ENCODE assay signal across 9 cellular contexts in genomic region chr19:5341448-5341820, GRCh38. TPM values are rescaled to one million over a fixed set of nuclear protein-coding genes. Genes with fewer than 3 reads are reported as not detected.
DNase-seq lines count a peak whose midpoint lies in the region; TF ChIP-seq lines count a peak whose summit lies in the region.
"Had no signal": no experiment of that assay in that cellular context is flagged by ENCODE, and none has a peak within 500 bp of the region (broad histone marks: within the 10 kb centered on the region; RNA-seq: fewer than 3 reads in every experiment).

No MANE protein-coding gene starts in this region.

- peaks cover 36% of the 10 kb centered on the region for H3K79me2 ChIP-seq in neural progenitor cell (ENCODE audit: low read depth)

- peaks cover 34% of the 10 kb centered on the region for H4K20me1 ChIP-seq in neural progenitor cell (ENCODE audit: low read depth)

- no peak for DNase-seq in activated CD4-positive, alpha-beta T cell treated with anti-CD3 and anti-CD28 coated beads, Interleukin-2, amount 10 ng/mL, durations not matched to agents 7 days and 5 days
- DNase-seq in activated CD4-positive, alpha-beta T cell treated with anti-CD3 and anti-CD28 coated beads, Interleukin-2, amount 50 U/mL, for 1 hour: no peak
- DNase-seq in H7: peak; percentile 21
- DNase-seq in neural progenitor cell (ENCODE audit: low spot score): peak; percentile 8
- no peak for DNase-seq in Peyer's patch
- no peak for DNase-seq in NCI-H510A (lab: John Stamatoyannopoulos, UW)
- no peak for DNase-seq in BE2C

- peak overlapping the region; percentile 48 for H3K4me3 Mint-ChIP-seq in activated CD4-positive, alpha-beta T cell treated with anti-CD3 and anti-CD28 coated beads, Interleukin-2, amount 10 ng/mL, durations not matched to agents 7 days and 5 days
- H3K4me3 Mint-ChIP-seq in brain (peak overlapping the region; percentile 60 to 76 (median 70)), neural progenitor cell (peak overlapping the region; percentile 74)

- no peak for TF ChIP-seq POLR2A in Peyer's patch (IDR thresholded peaks at IDR 0.05)

- POLR2A ChIA-PET in activated CD4-positive, alpha-beta T cell treated with anti-CD3 and anti-CD28 coated beads, Interleukin-2, amount 10 ng/mL, durations not matched to agents 7 days and 5 days (lab: Charles Lee): no interaction called here

- TF ChIP-seq CTCF in brain (conservative IDR thresholded peaks at IDR 0.05) (no peak), neural progenitor cell (IDR thresholded peaks at IDR 0.05) (no peak), Peyer's patch (IDR thresholded peaks at IDR 0.05) (no peak), BE2C (IDR thresholded peaks at IDR 0.05; ENCODE audit: low read depth, low read length) (no peak)

- H3K27ac ChIP-seq in neural progenitor cell (no peak overlapping the region), Peyer's patch (no peak overlapping the region)
- H3K27ac ChIP-seq: lower lobe of right lung had no signal

- H3K9ac ChIP-seq in neural progenitor cell: no peak overlapping the region

- peaks cover 42% of the 10 kb centered on the region for H3F3A ChIP-seq in neural progenitor cell (ENCODE audit: low read depth)

- H2AFZ ChIP-seq in neural progenitor cell (replicated peaks): no peak overlapping the region

- peaks cover 21% of the 10 kb centered on the region for H3K4me1 ChIP-seq in neural progenitor cell
- H3K4me1 ChIP-seq in Peyer's patch: peaks cover 0 to 15% (median 10%) of the 10 kb centered on the region in 4 donors
- H3K4me1 ChIP-seq in BE2C: peaks cover 3% of the 10 kb centered on the region; the same call in 1 of the 2 replicates

- H3K36me3 ChIP-seq in H7 (replicated peaks; ENCODE audit: control insufficient read depth, insufficient read depth, low read length): no peaks in the 10 kb centered on the region; the same call in 1 of the 2 replicates
- H3K36me3 ChIP-seq in neural progenitor cell: no peaks in the 10 kb centered on the region
- no peaks in the 10 kb centered on the region for H3K36me3 ChIP-seq in Peyer's patch
- no peaks in the 10 kb centered on the region for H3K36me3 ChIP-seq in BE2C
- H3K36me3 ChIP-seq: lower lobe of right lung had no signal

- H3K27me3 Mint-ChIP-seq in activated CD4-positive, alpha-beta T cell treated with anti-CD3 and anti-CD28 coated beads, Interleukin-2, amount 10 ng/mL, durations not matched to agents 7 days and 5 days: peaks cover 48% of the 10 kb centered on the region
- H3K27me3 Mint-ChIP-seq in brain (peaks cover 7% of the 10 kb centered on the region), neural progenitor cell (ENCODE audit: insufficient read depth, low read depth) (peaks cover 22% of the 10 kb centered on the region)

- no peaks in the 10 kb centered on the region for H3K9me3 Mint-ChIP-seq in activated CD4-positive, alpha-beta T cell treated with anti-CD3 and anti-CD28 coated beads, Interleukin-2, amount 10 ng/mL, durations not matched to agents 7 days and 5 days
- no peaks in the 10 kb centered on the region for H3K9me3 Mint-ChIP-seq in brain
- no peaks in the 10 kb centered on the region for H3K9me3 Mint-ChIP-seq in neural progenitor cell

- H3K4me2 ChIP-seq in neural progenitor cell: no peak overlapping the region

- no peak overlapping the region for H3K4me3 ChIP-seq in H7 (ENCODE audit: insufficient read depth, low read depth, low read length)
- H3K4me3 ChIP-seq in neural progenitor cell: no peak overlapping the region
- H3K4me3 ChIP-seq in Peyer's patch: no peak overlapping the region
- H3K4me3 ChIP-seq in BE2C (ENCODE audit: low read depth, low read length): no peak overlapping the region
- H3K4me3 ChIP-seq: lower lobe of right lung had no signal

- peak overlapping the region; percentile 57 for H3K27ac Mint-ChIP-seq in activated CD4-positive, alpha-beta T cell treated with anti-CD3 and anti-CD28 coated beads, Interleukin-2, amount 10 ng/mL, durations not matched to agents 7 days and 5 days
- H3K27ac Mint-ChIP-seq in brain (peak overlapping the region in 4 of 5 experiments; percentile 49 to 96 (median 68)), neural progenitor cell (peak overlapping the region; percentile 4)

- peaks cover 11% of the 10 kb centered on the region for H3K4me1 Mint-ChIP-seq in activated CD4-positive, alpha-beta T cell treated with anti-CD3 and anti-CD28 coated beads, Interleukin-2, amount 10 ng/mL, durations not matched to agents 7 days and 5 days
- H3K4me1 Mint-ChIP-seq in brain: peaks cover 35% of the 10 kb centered on the region
- H3K4me1 Mint-ChIP-seq in neural progenitor cell: peaks cover 31% of the 10 kb centered on the region

- H3K9me3 ChIP-seq in neural progenitor cell (ENCODE audit: low read depth) (no peaks in the 10 kb centered on the region), Peyer's patch (peaks cover 0 to 4% (median 0%) of the 10 kb centered on the region in 4 donors), BE2C (peaks cover 9% of the 10 kb centered on the region)
- H3K9me3 ChIP-seq: lower lobe of right lung had no signal

- no peaks in the 10 kb centered on the region for H3K36me3 Mint-ChIP-seq in activated CD4-positive, alpha-beta T cell treated with anti-CD3 and anti-CD28 coated beads, Interleukin-2, amount 10 ng/mL, durations not matched to agents 7 days and 5 days (ENCODE audit: low read depth)
- H3K36me3 Mint-ChIP-seq in brain (no peaks in the 10 kb centered on the region), neural progenitor cell (no peaks in the 10 kb centered on the region)

- peaks cover 10% of the 10 kb centered on the region for H3K27me3 ChIP-seq in H7 (ENCODE audit: control insufficient read depth, insufficient read depth, low read length)
- H3K27me3 ChIP-seq in neural progenitor cell: peaks cover 21% of the 10 kb centered on the region
- H3K27me3 ChIP-seq in Peyer's patch: peaks cover 0 to 14% of the 10 kb centered on the region in 2 donors
- no peaks in the 10 kb centered on the region for H3K27me3 ChIP-seq in BE2C

- CTCF ChIA-PET in activated CD4-positive, alpha-beta T cell treated with anti-CD3 and anti-CD28 coated beads, Interleukin-2, amount 10 ng/mL, durations not matched to agents 7 days and 5 days (lab: Charles Lee): no interaction called here

RNA-seq across cellular contexts. Expression of gene PTPRS, which starts 0.8 kb away (rescaled TPM):
- total RNA-seq in activated CD4-positive, alpha-beta T cell treated with anti-CD3 and anti-CD28 coated beads, Interleukin-2, amount 10 ng/mL, durations not matched to agents 7 days and 5 days: under 1 TPM; 0.02 to 0.08 TPM
- total RNA-seq in H7 (2014; rRNA removed; shearing (Covaris generic)): 130 and 156 TPM in 2 replicates
- 52.5 TPM for polyA plus RNA-seq in brain (ENCODE audit: insufficient read depth, low read depth, low replicate concordance)
- 167 and 403 TPM in 2 replicates for total RNA-seq in neural progenitor cell (ENCODE audit: low replicate concordance)
- total RNA-seq in Peyer's patch: 10 to 100 TPM; 14.2 to 85.8 (median 24.7) TPM
- polyA plus RNA-seq in BE2C (2012; ENCODE audit: insufficient read depth, insufficient read length, low read depth): 59.9 TPM

Comparison
In these comparisons a context has a peak if more than half of its experiments do, and no peak if none do; other contexts are left out.
1. DNase-seq: peak in H7 (single experiment) and neural progenitor cell (single experiment); none in activated CD4-positive, alpha-beta T cell treated with anti-CD3 and anti-CD28 coated beads, Interleukin-2, amount 10 ng/mL, durations not matched to agents 7 days and 5 days (single experiment), activated CD4-positive, alpha-beta T cell treated with anti-CD3 and anti-CD28 coated beads, Interleukin-2, amount 50 U/mL, for 1 hour (single experiment), Peyer's patch (0 of 3), NCI-H510A (single experiment) and BE2C (single experiment).
2. H3K27ac Mint-ChIP-seq: peak in every context shown above with its lines; median percentile 68 in brain; 57 in activated CD4-positive, alpha-beta T cell treated with anti-CD3 and anti-CD28 coated beads, Interleukin-2, amount 10 ng/mL, durations not matched to agents 7 days and 5 days; 4 in neural progenitor cell.
3. RNA of gene PTPRS, which starts 0.8 kb away (total RNA-seq): 167 to 403 TPM in neural progenitor cell, 130 to 156 TPM in H7 and 14.2 to 85.8 TPM in Peyer's patch; 0.02 to 0.08 TPM in activated CD4-positive, alpha-beta T cell treated with anti-CD3 and anti-CD28 coated beads, Interleukin-2, amount 10 ng/mL, durations not matched to agents 7 days and 5 days; every median in the first group is over 10 times any median in the second.
4. Peak in every context shown above with its lines, with median percentiles within 50 percentile points of each other: H3K4me3 Mint-ChIP-seq.